In genomic region chr2:174158003-174158402, GRCh38 we compare ENCODE assay signal across 8 cellular contexts.
DNase-seq lines count a peak whose midpoint lies in the region; ATAC-seq and TF ChIP-seq lines count a peak whose summit lies in the region.

No MANE protein-coding gene starts in this region.

- peaks cover 3 to 8% (median 7%) of the 10 kb centered on the region in 3 donors for H3K36me3 Mint-ChIP-seq in CD8-positive, alpha-beta memory T cell

- H3K4me3 Mint-ChIP-seq in CD8-positive, alpha-beta memory T cell, result no peak overlapping the region

- H3K36me3 ChIP-seq in CD8-positive, alpha-beta memory T cell (ENCODE audit: insufficient read depth, low read length), result no peaks in the 10 kb centered on the region
- H3K36me3 ChIP-seq in body of pancreas (replicated peaks in 1 of 2; ENCODE audit: insufficient read depth in 1 of 2, low read depth in 2 of 2) (no peaks in the 10 kb centered on the region), lower lobe of right lung (no peaks in the 10 kb centered on the region)

- CTCF ChIA-PET in CD8-positive, alpha-beta memory T cell (lab: Charles Lee), result interaction anchor here (1.6 kb wide), 1 partner anchor 183 kb away, joined by 6 read pairs; no protein-coding TSS in a partner anchor

- peak in 5 of 7 experiments; percentile 19 to 47 (median 39) for TF ChIP-seq CTCF in body of pancreas (IDR thresholded peaks at IDR 0.05)
- TF ChIP-seq CTCF in lower lobe of right lung (IDR thresholded peaks at IDR 0.05), result peak; percentile 48

- H3K4me1 ChIP-seq in CD8-positive, alpha-beta memory T cell (ENCODE audit: insufficient read depth, low read length), result no peaks in the 10 kb centered on the region
- H3K4me1 ChIP-seq in body of pancreas (no peaks in the 10 kb centered on the region), lower lobe of right lung (no peaks in the 10 kb centered on the region)

- ATAC-seq in GM18511 (IDR thresholded peaks at IDR 0.05; ENCODE audit: unreplicated experiment), result peak; percentile 50
- ATAC-seq in body of pancreas, result no peak
- peak; percentile 62 to 74 for ATAC-seq in lower lobe of right lung
- ATAC-seq in GM18502 (IDR thresholded peaks at IDR 0.05; ENCODE audit: poor library complexity, unreplicated experiment), result no peak
- no peak for ATAC-seq in HG02798 (IDR thresholded peaks at IDR 0.05; ENCODE audit: poor library complexity, unreplicated experiment)

- H3K9me3 ChIP-seq in CD8-positive, alpha-beta memory T cell (ENCODE audit: low read length), result no peaks in the 10 kb centered on the region
- H3K9me3 ChIP-seq in body of pancreas, result no peaks in the 10 kb centered on the region
- no peaks in the 10 kb centered on the region for H3K9me3 ChIP-seq in lower lobe of right lung

- H3K27me3 Mint-ChIP-seq in CD8-positive, alpha-beta memory T cell, result no peaks in the 10 kb centered on the region

- intact Hi-C loops in body of pancreas (cut with DNase I), result loop anchor here (10.0 kb wide), 1 partner anchor 187 kb away; no protein-coding TSS in a partner anchor
- intact Hi-C loops in lower lobe of right lung (cut with DNase I), result no loop called here

- H3K27me3 ChIP-seq in CD8-positive, alpha-beta memory T cell (ENCODE audit: insufficient read depth, low read length, poor library complexity, severe bottlenecking), result no peaks in the 10 kb centered on the region
- H3K27me3 ChIP-seq in body of pancreas, result no peaks in the 10 kb centered on the region
- no peaks in the 10 kb centered on the region for H3K27me3 ChIP-seq in lower lobe of right lung (ENCODE audit: low read depth)

- H3K4me3 ChIP-seq in CD8-positive, alpha-beta memory T cell (ENCODE audit: low read length), result no peak overlapping the region
- H3K4me3 ChIP-seq in body of pancreas (no peak overlapping the region), lower lobe of right lung (no peak overlapping the region)

- WGBS in body of pancreas, 2 donors, result 64 to 70% methylated on average over 3 of the region's 3 CpGs

- TF ChIP-seq POLR2A in body of pancreas (IDR thresholded peaks at IDR 0.05), result no peak

- POLR2A ChIA-PET in CD8-positive, alpha-beta memory T cell (lab: Charles Lee), result no interaction called here

- H3K9me3 Mint-ChIP-seq in CD8-positive, alpha-beta memory T cell, result no peaks in the 10 kb centered on the region

- DNase-seq in CD8-positive, alpha-beta memory T cell, result peak in 3 of 5 donors; percentile 3 to 5 (median 5)
- DNase-seq in NCI-H226 (peak; percentile 12), body of pancreas (peak; percentile 26 to 42 (median 39)), lower lobe of right lung (no peak), NCI-H187 treated with DMSO at 0.1 percent for 48 hours (lab: John Stamatoyannopoulos, UW) (no peak)

- H3K4me1 Mint-ChIP-seq in CD8-positive, alpha-beta memory T cell, result peaks cover 0 to 6% (median 2%) of the 10 kb centered on the region in 3 donors

- H3K27ac ChIP-seq in CD8-positive, alpha-beta memory T cell (ENCODE audit: low read depth, low read length), result no peak overlapping the region
- H3K27ac ChIP-seq in body of pancreas (no peak overlapping the region), lower lobe of right lung (no peak overlapping the region)

- no peak overlapping the region for H3K27ac Mint-ChIP-seq in CD8-positive, alpha-beta memory T cell

Comparison
In these comparisons a context has a peak if more than half of its experiments do, and no peak if none do; other contexts are left out.
1. DNase-seq: peak in CD8-positive, alpha-beta memory T cell (3 of 5), NCI-H226 (single experiment) and body of pancreas (4 of 4); none in lower lobe of right lung (single experiment) and NCI-H187 treated with DMSO at 0.1 percent for 48 hours (single experiment).
2. ATAC-seq: peak in GM18511 (single experiment) and lower lobe of right lung (2 of 2); none in body of pancreas (single experiment), GM18502 (single experiment) and HG02798 (single experiment).